ENCODE assay signal across 13 cellular contexts in genomic region chr11:34028407-34028804, GRCh38. TPM values are rescaled to one million over a fixed set of nuclear protein-coding genes. Genes with fewer than 3 reads are reported as not detected.
DNase-seq lines count a peak whose midpoint lies in the region; ATAC-seq and TF ChIP-seq lines count a peak whose summit lies in the region.
"Had no signal": no experiment of that assay in that cellular context is flagged by ENCODE, and none has a peak within 500 bp of the region (broad histone marks: within the 10 kb centered on the region; RNA-seq: fewer than 3 reads in every experiment).

No MANE protein-coding gene starts in this region.

- H3K4me1 ChIP-seq in heart right ventricle = peaks cover 0 to 12% (median 0%) of the 10 kb centered on the region in 9 donors
- no peaks in the 10 kb centered on the region for H3K4me1 ChIP-seq in osteoblast (ENCODE audit: insufficient read depth, low read length)
- H3K4me1 ChIP-seq: BLaER1 had no signal

- H4K20me1 ChIP-seq in osteoblast (ENCODE audit: insufficient read depth, low read length) = no peaks in the 10 kb centered on the region
- H4K20me1 ChIP-seq: BLaER1 had no signal

- H3K27me3 ChIP-seq in heart right ventricle (no peaks in the 10 kb centered on the region), osteoblast (ENCODE audit: insufficient read depth, low read length) (no peaks in the 10 kb centered on the region)
- H3K27me3 ChIP-seq: BLaER1 had no signal

- H2AFZ ChIP-seq in osteoblast (ENCODE audit: low read length) = peak overlapping the region; percentile 35

- no peak for TF ChIP-seq CTCF in VCaP (conservative IDR thresholded peaks at IDR 0.05)
- TF ChIP-seq CTCF in heart right ventricle (IDR thresholded peaks at IDR 0.05) = no peak
- TF ChIP-seq CTCF in osteoblast (IDR thresholded peaks at IDR 0.05; ENCODE audit: extremely low read depth, low read depth, low read length) = no peak

- no peaks in the 10 kb centered on the region for H3K36me3 ChIP-seq in heart right ventricle
- no peaks in the 10 kb centered on the region for H3K36me3 ChIP-seq in osteoblast (ENCODE audit: insufficient read depth, low read length)
- H3K36me3 ChIP-seq: BLaER1 had no signal

- no peaks in the 10 kb centered on the region for H3K79me2 ChIP-seq in osteoblast (ENCODE audit: insufficient read depth, low read length)

- 33 to 39% methylated on average over 3 of the region's 3 CpGs for WGBS in heart right ventricle, 2 donors

- ATAC-seq in heart right ventricle (peak in 7 of 8 donors; percentile 56 to 92 (median 81)), GM18909 (IDR thresholded peaks at IDR 0.05; ENCODE audit: poor library complexity, unreplicated experiment) (no peak), HG03159 (IDR thresholded peaks at IDR 0.05; ENCODE audit: unreplicated experiment) (no peak), GM21619 (IDR thresholded peaks at IDR 0.05; ENCODE audit: unreplicated experiment) (no peak)
- ATAC-seq: stimulated activated naive CD8-positive, alpha-beta T cell treated with anti-CD3 and anti-CD28 coated beads, Interleukin-15, Interleukin-2, amounts not matched to agents 100 U/mL and 50 U/mL, for 24 hours had no signal

- H3K27ac ChIP-seq in VCaP (peak overlapping the region; percentile 61), heart right ventricle (peak overlapping the region in 6 of 10 donors; percentile 2 to 44 (median 18)), osteoblast (ENCODE audit: low read depth, low read length) (no peak overlapping the region)
- H3K27ac ChIP-seq: BLaER1 had no signal

- intact Hi-C loops in heart right ventricle (cut with DNase I) = no loop called here

- H3K9me3 ChIP-seq in heart right ventricle = no peaks in the 10 kb centered on the region
- no peaks in the 10 kb centered on the region for H3K9me3 ChIP-seq in osteoblast (ENCODE audit: low read depth, low read length)
- H3K9me3 ChIP-seq: BLaER1 had no signal

- DNase-seq in Ammon's horn (ENCODE audit: low spot score) (peak; percentile 72), heart right ventricle (peak; percentile 13 to 38), osteoblast (ENCODE audit: insufficient read length, low spot score, missing footprints) (peak; percentile 58), activated gamma-delta T cell (lab: John Stamatoyannopoulos, UW) (no peak)
- DNase-seq: activated CD4-positive, alpha-beta memory T cell treated with anti-CD3 and anti-CD28 coated beads, Interleukin-2, amount 10 ng/mL, durations not matched to agents 7 days and 5 days; activated naive CD8-positive, alpha-beta T cell treated with anti-CD3 and anti-CD28 coated beads for 36 hours; NCI-H1048; stimulated activated naive CD8-positive, alpha-beta T cell treated with anti-CD3 and anti-CD28 coated beads, Interleukin-15, Interleukin-2, amounts not matched to agents 100 U/mL and 50 U/mL, for 24 hours had no signal

- H3K4me3 ChIP-seq in heart right ventricle (no peak overlapping the region), osteoblast (ENCODE audit: insufficient read depth, low read length) (no peak overlapping the region)
- H3K4me3 ChIP-seq: BLaER1 had no signal

- H3K4me2 ChIP-seq in osteoblast (ENCODE audit: insufficient read depth, low read length) = no peak overlapping the region
- H3K4me2 ChIP-seq: BLaER1 had no signal

RNA-seq across cellular contexts. Expression of gene CAPRIN1, which starts 23.1 kb away (rescaled TPM):
- total RNA-seq in heart right ventricle = 100 to 1,000 TPM; 103 to 142 (median 120) TPM
- polyA plus RNA-seq in heart right ventricle = 10 to 100 TPM; 37.9 to 39.9 TPM
- 225 and 235 TPM in 2 replicates for total RNA-seq in osteoblast

Comparison
In these comparisons a context has a peak if more than half of its experiments do, and no peak if none do; other contexts are left out.
1. ATAC-seq: peak in heart right ventricle (7 of 8); none in GM18909 (single experiment), HG03159 (single experiment) and GM21619 (single experiment).